20 cellular contexts compared by ENCODE assay signal in genomic region chr3:77298405-77298804, GRCh38.
"Had no signal": no experiment of that assay in that cellular context is flagged by ENCODE, and none has a peak within 500 bp of the region (broad histone marks: within the 10 kb centered on the region; RNA-seq: fewer than 3 reads in every experiment).

No MANE protein-coding gene starts in this region.

- H3K4me1 ChIP-seq: gastroesophageal sphincter, heart left ventricle, transverse colon had no signal

- H3K4me3 Mint-ChIP-seq: activated B cell treated with CpG ODN at 0.5 μM for 24 hours; activated CD4-positive, alpha-beta memory T cell treated with anti-CD3 and anti-CD28 coated beads for 36 hours; activated naive CD8-positive, alpha-beta T cell treated with anti-CD3 and anti-CD28 coated beads for 36 hours; activated T-helper 1 cell treated with anti-CD3 and anti-CD28 coated beads, Interleukin-12 subunit alpha, Interleukin-12 subunit beta, Interleukin-2, Interleukin-4 antibody, amounts not matched to agents 30 ng/mL and 10 ng/mL and 1 ng/mL, durations not matched to agents 14 hours and 24 hours and 36 hours; brain; endodermal cell; memory B cell; naive B cell; neural crest cell had no signal

- H3K4me3 ChIP-seq: gastroesophageal sphincter, heart left ventricle, mucosa of descending colon, right atrium auricular region, transverse colon had no signal

- H3K27ac ChIP-seq: epithelial cell of prostate, gastroesophageal sphincter, heart left ventricle, right atrium auricular region, transverse colon had no signal

- H3K4me1 Mint-ChIP-seq: activated B cell treated with CpG ODN at 0.5 μM for 24 hours; activated naive CD8-positive, alpha-beta T cell treated with anti-CD3 and anti-CD28 coated beads for 36 hours; endodermal cell; memory B cell; naive B cell; neural crest cell had no signal

- DNase-seq: activated B cell treated with CpG ODN at 0.5 μM for 24 hours; activated CD4-positive, alpha-beta memory T cell treated with anti-CD3 and anti-CD28 coated beads for 36 hours; activated CD4-positive, alpha-beta T cell treated with anti-CD3 and anti-CD28 coated beads for 4 hours; activated naive CD8-positive, alpha-beta T cell treated with anti-CD3 and anti-CD28 coated beads for 36 hours; activated T-cell treated with anti-CD3 and anti-CD28 coated beads for 4 hours; caudate nucleus; endodermal cell; heart left ventricle; mucosa of descending colon; naive B cell; stimulated activated CD4-positive, alpha-beta T cell treated with anti-CD3 and anti-CD28 coated beads, Interleukin-2, amount 100 ng/mL, for 24 hours; stimulated activated naive CD4-positive, alpha-beta T cell treated with Interleukin-2 at 50 U/mL for 16 hours; transverse colon had no signal

- H3K27me3 ChIP-seq: gastroesophageal sphincter, heart left ventricle, right atrium auricular region, transverse colon had no signal

- H3K36me3 ChIP-seq: gastroesophageal sphincter, heart left ventricle, right atrium auricular region, transverse colon had no signal

- ATAC-seq: gastroesophageal sphincter, heart left ventricle, mucosa of descending colon had no signal

- H3K9me3 Mint-ChIP-seq: endodermal cell, neural crest cell had no signal

- H3K36me3 Mint-ChIP-seq: activated CD4-positive, alpha-beta memory T cell treated with anti-CD3 and anti-CD28 coated beads for 36 hours; activated naive CD8-positive, alpha-beta T cell treated with anti-CD3 and anti-CD28 coated beads for 36 hours; brain; memory B cell; naive B cell had no signal

- H3K27me3 Mint-ChIP-seq: activated B cell treated with CpG ODN at 0.5 μM for 24 hours; activated CD4-positive, alpha-beta memory T cell treated with anti-CD3 and anti-CD28 coated beads for 36 hours; activated naive CD8-positive, alpha-beta T cell treated with anti-CD3 and anti-CD28 coated beads for 36 hours; brain; memory B cell; naive B cell had no signal

- H3K9me3 ChIP-seq: gastroesophageal sphincter, heart left ventricle, mucosa of descending colon, right atrium auricular region, transverse colon had no signal

- H3K27ac Mint-ChIP-seq: activated B cell treated with CpG ODN at 0.5 μM for 24 hours; activated CD4-positive, alpha-beta memory T cell treated with anti-CD3 and anti-CD28 coated beads for 36 hours; activated naive CD8-positive, alpha-beta T cell treated with anti-CD3 and anti-CD28 coated beads for 36 hours; activated T-helper 1 cell treated with anti-CD3 and anti-CD28 coated beads, Interleukin-12 subunit alpha, Interleukin-12 subunit beta, Interleukin-2, Interleukin-4 antibody, amounts not matched to agents 30 ng/mL and 10 ng/mL and 1 ng/mL, durations not matched to agents 14 hours and 24 hours and 36 hours; endodermal cell; memory B cell; naive B cell had no signal
